1 cellular context compared by ENCODE assay signal in the genomic region with DNA sequence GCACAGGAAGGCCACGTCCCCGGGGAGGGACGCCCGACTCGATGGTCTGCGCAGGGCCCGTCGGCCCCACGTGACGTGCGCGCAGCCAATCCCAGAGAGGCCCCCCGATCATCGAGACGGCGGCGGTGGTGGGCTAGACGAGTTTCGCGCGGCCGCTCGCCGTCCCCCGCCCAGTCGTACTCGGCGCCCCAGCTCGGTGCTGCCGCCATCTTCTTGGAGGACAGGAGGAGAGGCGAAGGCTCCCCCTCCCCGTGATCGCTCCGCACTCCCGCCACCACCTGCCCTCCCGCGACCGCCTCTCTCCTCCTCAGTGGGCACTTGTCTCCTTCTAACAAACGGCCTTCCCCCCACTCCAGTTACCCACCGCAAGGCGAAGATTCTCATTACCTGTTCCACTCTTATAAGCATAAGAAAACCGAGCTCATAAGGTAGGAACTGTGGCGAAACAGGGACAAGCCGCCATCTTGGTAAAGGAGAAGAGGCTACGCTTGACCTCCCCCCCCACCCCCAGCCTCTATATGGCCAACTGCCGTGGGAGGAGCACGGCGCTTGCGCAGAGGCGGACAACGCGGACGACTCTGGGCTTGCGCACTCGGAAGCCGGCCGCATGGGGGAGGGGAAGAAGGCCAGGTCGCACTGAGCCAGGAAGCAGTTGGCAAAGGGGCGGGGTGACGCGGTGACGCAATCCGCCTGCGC.
A peak's percentile ranks its signal among the peaks of the same experiment; 100 is the strongest.
TF ChIP-seq lines count a peak whose summit lies in the region.

A gene with protein sequence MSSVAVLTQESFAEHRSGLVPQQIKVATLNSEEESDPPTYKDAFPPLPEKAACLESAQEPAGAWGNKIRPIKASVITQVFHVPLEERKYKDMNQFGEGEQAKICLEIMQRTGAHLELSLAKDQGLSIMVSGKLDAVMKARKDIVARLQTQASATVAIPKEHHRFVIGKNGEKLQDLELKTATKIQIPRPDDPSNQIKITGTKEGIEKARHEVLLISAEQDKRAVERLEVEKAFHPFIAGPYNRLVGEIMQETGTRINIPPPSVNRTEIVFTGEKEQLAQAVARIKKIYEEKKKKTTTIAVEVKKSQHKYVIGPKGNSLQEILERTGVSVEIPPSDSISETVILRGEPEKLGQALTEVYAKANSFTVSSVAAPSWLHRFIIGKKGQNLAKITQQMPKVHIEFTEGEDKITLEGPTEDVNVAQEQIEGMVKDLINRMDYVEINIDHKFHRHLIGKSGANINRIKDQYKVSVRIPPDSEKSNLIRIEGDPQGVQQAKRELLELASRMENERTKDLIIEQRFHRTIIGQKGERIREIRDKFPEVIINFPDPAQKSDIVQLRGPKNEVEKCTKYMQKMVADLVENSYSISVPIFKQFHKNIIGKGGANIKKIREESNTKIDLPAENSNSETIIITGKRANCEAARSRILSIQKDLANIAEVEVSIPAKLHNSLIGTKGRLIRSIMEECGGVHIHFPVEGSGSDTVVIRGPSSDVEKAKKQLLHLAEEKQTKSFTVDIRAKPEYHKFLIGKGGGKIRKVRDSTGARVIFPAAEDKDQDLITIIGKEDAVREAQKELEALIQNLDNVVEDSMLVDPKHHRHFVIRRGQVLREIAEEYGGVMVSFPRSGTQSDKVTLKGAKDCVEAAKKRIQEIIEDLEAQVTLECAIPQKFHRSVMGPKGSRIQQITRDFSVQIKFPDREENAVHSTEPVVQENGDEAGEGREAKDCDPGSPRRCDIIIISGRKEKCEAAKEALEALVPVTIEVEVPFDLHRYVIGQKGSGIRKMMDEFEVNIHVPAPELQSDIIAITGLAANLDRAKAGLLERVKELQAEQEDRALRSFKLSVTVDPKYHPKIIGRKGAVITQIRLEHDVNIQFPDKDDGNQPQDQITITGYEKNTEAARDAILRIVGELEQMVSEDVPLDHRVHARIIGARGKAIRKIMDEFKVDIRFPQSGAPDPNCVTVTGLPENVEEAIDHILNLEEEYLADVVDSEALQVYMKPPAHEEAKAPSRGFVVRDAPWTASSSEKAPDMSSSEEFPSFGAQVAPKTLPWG (N-terminal part only) (minus strand): TSS at position 490 of the 696 bp plus-strand sequence. CDS start 48,803 bp downstream, outside the sequence.

TF ChIP-seq in HepG2, 621 proteins besides CTCF, POLR2A, EP300 and RAD21 (continued from another document and continues in another):
- TF ChIP-seq, protein P1, sequence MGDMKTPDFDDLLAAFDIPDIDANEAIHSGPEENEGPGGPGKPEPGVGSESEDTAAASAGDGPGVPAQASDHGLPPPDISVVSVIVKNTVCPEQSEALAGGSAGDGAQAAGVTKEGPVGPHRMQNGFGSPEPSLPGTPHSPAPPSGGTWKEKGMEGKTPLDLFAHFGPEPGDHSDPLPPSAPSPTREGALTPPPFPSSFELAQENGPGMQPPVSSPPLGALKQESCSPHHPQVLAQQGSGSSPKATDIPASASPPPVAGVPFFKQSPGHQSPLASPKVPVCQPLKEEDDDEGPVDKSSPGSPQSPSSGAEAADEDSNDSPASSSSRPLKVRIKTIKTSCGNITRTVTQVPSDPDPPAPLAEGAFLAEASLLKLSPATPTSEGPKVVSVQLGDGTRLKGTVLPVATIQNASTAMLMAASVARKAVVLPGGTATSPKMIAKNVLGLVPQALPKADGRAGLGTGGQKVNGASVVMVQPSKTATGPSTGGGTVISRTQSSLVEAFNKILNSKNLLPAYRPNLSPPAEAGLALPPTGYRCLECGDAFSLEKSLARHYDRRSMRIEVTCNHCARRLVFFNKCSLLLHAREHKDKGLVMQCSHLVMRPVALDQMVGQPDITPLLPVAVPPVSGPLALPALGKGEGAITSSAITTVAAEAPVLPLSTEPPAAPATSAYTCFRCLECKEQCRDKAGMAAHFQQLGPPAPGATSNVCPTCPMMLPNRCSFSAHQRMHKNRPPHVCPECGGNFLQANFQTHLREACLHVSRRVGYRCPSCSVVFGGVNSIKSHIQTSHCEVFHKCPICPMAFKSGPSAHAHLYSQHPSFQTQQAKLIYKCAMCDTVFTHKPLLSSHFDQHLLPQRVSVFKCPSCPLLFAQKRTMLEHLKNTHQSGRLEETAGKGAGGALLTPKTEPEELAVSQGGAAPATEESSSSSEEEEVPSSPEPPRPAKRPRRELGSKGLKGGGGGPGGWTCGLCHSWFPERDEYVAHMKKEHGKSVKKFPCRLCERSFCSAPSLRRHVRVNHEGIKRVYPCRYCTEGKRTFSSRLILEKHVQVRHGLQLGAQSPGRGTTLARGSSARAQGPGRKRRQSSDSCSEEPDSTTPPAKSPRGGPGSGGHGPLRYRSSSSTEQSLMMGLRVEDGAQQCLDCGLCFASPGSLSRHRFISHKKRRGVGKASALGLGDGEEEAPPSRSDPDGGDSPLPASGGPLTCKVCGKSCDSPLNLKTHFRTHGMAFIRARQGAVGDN (CRISPR knock-in tag; IDR thresholded peaks at IDR 0.05) = peak; percentile 88
- TF ChIP-seq, protein P2, sequence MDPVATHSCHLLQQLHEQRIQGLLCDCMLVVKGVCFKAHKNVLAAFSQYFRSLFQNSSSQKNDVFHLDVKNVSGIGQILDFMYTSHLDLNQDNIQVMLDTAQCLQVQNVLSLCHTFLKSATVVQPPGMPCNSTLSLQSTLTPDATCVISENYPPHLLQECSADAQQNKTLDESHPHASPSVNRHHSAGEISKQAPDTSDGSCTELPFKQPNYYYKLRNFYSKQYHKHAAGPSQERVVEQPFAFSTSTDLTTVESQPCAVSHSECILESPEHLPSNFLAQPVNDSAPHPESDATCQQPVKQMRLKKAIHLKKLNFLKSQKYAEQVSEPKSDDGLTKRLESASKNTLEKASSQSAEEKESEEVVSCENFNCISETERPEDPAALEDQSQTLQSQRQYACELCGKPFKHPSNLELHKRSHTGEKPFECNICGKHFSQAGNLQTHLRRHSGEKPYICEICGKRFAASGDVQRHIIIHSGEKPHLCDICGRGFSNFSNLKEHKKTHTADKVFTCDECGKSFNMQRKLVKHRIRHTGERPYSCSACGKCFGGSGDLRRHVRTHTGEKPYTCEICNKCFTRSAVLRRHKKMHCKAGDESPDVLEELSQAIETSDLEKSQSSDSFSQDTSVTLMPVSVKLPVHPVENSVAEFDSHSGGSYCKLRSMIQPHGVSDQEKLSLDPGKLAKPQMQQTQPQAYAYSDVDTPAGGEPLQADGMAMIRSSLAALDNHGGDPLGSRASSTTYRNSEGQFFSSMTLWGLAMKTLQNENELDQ (CRISPR knock-in tag; IDR thresholded peaks at IDR 0.05; ENCODE audit: borderline replicate concordance) = peak; percentile 7; the same call in 1 of the 2 replicates
- TF ChIP-seq ZNF251 (CRISPR knock-in tag; IDR thresholded peaks at IDR 0.05) = 0 out of 2 replicates have a peak, but pooled peaks have one; percentile 64
- no peak for TF ChIP-seq NR3C1 (CRISPR knock-in tag; IDR thresholded peaks at IDR 0.05)
- TF ChIP-seq, protein P3, sequence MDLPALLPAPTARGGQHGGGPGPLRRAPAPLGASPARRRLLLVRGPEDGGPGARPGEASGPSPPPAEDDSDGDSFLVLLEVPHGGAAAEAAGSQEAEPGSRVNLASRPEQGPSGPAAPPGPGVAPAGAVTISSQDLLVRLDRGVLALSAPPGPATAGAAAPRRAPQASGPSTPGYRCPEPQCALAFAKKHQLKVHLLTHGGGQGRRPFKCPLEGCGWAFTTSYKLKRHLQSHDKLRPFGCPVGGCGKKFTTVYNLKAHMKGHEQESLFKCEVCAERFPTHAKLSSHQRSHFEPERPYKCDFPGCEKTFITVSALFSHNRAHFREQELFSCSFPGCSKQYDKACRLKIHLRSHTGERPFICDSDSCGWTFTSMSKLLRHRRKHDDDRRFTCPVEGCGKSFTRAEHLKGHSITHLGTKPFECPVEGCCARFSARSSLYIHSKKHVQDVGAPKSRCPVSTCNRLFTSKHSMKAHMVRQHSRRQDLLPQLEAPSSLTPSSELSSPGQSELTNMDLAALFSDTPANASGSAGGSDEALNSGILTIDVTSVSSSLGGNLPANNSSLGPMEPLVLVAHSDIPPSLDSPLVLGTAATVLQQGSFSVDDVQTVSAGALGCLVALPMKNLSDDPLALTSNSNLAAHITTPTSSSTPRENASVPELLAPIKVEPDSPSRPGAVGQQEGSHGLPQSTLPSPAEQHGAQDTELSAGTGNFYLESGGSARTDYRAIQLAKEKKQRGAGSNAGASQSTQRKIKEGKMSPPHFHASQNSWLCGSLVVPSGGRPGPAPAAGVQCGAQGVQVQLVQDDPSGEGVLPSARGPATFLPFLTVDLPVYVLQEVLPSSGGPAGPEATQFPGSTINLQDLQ (CRISPR knock-in tag; IDR thresholded peaks at IDR 0.05) = 0 out of 2 replicates have a peak, but pooled peaks have one; percentile 79
- no peak for TF ChIP-seq ZBTB1 (CRISPR knock-in tag; IDR thresholded peaks at IDR 0.05; ENCODE audit: borderline replicate concordance)
- no peak for TF ChIP-seq ZNF737 (CRISPR knock-in tag; IDR thresholded peaks at IDR 0.05; ENCODE audit: borderline replicate concordance)
- 0 out of 2 replicates have a peak, but pooled peaks have one; percentile 85 for TF ChIP-seq ZNF776 (CRISPR knock-in tag; IDR thresholded peaks at IDR 0.05)
- TF ChIP-seq CENPT (CRISPR knock-in tag; IDR thresholded peaks at IDR 0.05; ENCODE audit: low read depth) = peak; percentile 73; the same call in 1 of the 2 replicates
- TF ChIP-seq ZNF350 (CRISPR knock-in tag; IDR thresholded peaks at IDR 0.05; ENCODE audit: borderline replicate concordance, low read depth) = peak; percentile 92
- TF ChIP-seq SMAD3 (CRISPR knock-in tag; IDR thresholded peaks at IDR 0.05) = no peak
- no peak for TF ChIP-seq ISX (CRISPR knock-in tag; conservative IDR thresholded peaks at IDR 0.05)
- TF ChIP-seq ZNF841 (CRISPR knock-in tag; IDR thresholded peaks at IDR 0.05; ENCODE audit: borderline replicate concordance) = no peak; the same call in 1 of the 2 replicates
- TF ChIP-seq POLR2G (IDR thresholded peaks at IDR 0.05; ENCODE audit: low read depth, low read length) = peak; percentile 93
- TF ChIP-seq SALL2 (CRISPR knock-in tag; IDR thresholded peaks at IDR 0.05) = 0 out of 2 replicates have a peak, but pooled peaks have one; percentile 41
- TF ChIP-seq, protein P4, sequence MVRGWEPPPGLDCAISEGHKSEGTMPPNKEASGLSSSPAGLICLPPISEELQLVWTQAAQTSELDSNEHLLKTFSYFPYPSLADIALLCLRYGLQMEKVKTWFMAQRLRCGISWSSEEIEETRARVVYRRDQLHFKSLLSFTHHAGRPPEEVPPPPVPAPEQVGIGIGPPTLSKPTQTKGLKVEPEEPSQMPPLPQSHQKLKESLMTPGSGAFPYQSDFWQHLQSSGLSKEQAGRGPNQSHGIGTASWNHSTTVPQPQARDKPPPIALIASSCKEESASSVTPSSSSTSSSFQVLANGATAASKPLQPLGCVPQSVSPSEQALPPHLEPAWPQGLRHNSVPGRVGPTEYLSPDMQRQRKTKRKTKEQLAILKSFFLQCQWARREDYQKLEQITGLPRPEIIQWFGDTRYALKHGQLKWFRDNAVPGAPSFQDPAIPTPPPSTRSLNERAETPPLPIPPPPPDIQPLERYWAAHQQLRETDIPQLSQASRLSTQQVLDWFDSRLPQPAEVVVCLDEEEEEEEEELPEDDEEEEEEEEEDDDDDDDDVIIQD (CRISPR knock-in tag; IDR thresholded peaks at IDR 0.05; ENCODE audit: low read depth) = peak; percentile 72; the same call in 1 of the 2 replicates
- no peak for TF ChIP-seq ZNF282 (IDR thresholded peaks at IDR 0.05; ENCODE audit: partially characterized antibody)
- TF ChIP-seq ZSCAN20 (CRISPR knock-in tag; IDR thresholded peaks at IDR 0.05; ENCODE audit: borderline replicate concordance) = 0 out of 2 replicates have a peak, but pooled peaks have one; percentile 6
- no peak; the same call in 1 of the 2 replicates for TF ChIP-seq ZMYM3 (CRISPR knock-in tag; IDR thresholded peaks at IDR 0.05)
- TF ChIP-seq ZNF709 (CRISPR knock-in tag; IDR thresholded peaks at IDR 0.05) = peak; percentile 97
- TF ChIP-seq, protein P5, sequence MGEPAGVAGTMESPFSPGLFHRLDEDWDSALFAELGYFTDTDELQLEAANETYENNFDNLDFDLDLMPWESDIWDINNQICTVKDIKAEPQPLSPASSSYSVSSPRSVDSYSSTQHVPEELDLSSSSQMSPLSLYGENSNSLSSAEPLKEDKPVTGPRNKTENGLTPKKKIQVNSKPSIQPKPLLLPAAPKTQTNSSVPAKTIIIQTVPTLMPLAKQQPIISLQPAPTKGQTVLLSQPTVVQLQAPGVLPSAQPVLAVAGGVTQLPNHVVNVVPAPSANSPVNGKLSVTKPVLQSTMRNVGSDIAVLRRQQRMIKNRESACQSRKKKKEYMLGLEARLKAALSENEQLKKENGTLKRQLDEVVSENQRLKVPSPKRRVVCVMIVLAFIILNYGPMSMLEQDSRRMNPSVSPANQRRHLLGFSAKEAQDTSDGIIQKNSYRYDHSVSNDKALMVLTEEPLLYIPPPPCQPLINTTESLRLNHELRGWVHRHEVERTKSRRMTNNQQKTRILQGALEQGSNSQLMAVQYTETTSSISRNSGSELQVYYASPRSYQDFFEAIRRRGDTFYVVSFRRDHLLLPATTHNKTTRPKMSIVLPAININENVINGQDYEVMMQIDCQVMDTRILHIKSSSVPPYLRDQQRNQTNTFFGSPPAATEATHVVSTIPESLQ (CRISPR knock-in tag; conservative IDR thresholded peaks at IDR 0.05) = no peak; the same call in 1 of the 2 replicates
- TF ChIP-seq KDM5B (CRISPR knock-in tag; IDR thresholded peaks at IDR 0.05; ENCODE audit: borderline replicate concordance) = peak; percentile 97
- TF ChIP-seq, protein P6, sequence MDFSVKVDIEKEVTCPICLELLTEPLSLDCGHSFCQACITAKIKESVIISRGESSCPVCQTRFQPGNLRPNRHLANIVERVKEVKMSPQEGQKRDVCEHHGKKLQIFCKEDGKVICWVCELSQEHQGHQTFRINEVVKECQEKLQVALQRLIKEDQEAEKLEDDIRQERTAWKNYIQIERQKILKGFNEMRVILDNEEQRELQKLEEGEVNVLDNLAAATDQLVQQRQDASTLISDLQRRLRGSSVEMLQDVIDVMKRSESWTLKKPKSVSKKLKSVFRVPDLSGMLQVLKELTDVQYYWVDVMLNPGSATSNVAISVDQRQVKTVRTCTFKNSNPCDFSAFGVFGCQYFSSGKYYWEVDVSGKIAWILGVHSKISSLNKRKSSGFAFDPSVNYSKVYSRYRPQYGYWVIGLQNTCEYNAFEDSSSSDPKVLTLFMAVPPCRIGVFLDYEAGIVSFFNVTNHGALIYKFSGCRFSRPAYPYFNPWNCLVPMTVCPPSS (IDR thresholded peaks at IDR 0.05) = no peak
- TF ChIP-seq SETDB1 (CRISPR knock-in tag; IDR thresholded peaks at IDR 0.05; ENCODE audit: borderline replicate concordance) = no peak
- peak; percentile 91; the same call in 1 of the 2 replicates for TF ChIP-seq KLF11 (CRISPR knock-in tag; IDR thresholded peaks at IDR 0.05)
